ENCODE assay signal across 9 cellular contexts in the genomic region with DNA sequence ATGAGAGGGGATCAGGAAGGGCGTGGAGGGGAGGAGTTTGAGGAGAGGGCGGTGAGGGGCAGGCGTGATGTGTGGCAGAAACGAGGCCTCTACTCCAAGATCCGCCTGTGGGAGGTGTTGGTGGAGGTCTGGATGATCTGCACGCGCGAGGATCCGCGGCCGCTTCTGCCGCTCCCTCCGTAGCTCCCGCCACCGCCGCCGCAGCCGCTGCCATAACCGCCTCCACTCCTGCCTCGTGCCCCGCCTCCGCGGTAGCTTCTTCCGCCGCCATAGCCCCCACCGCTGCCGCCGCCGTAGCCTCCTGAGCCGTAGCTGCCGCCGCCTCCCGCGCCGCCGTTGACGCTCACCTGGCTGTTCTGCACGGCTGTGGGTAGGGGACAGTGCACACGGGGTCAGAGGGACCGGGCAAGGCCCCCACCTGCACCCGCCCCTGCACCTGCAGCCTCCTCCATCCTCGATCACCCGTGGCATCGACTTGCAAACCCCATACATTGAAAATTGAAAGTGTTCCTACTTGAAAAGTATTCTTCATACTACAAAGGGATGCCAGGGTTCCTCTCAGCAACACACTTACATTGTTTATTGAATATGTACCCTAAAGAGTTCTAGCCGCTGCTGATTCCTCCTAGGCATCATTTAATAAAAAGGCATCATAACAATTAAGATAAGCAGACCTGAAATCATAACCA. TPM values are rescaled to one million over a fixed set of nuclear protein-coding genes. Genes with fewer than 3 reads are reported as not detected.
DNase-seq lines count a peak whose midpoint lies in the region; ATAC-seq and TF ChIP-seq lines count a peak whose summit lies in the region.
"Had no signal": no experiment of that assay in that cellular context is flagged by ENCODE, and none has a peak within 500 bp of the region (broad histone marks: within the 10 kb centered on the region; RNA-seq: fewer than 3 reads in every experiment).

No MANE protein-coding gene starts in this region.

- H3K36me3 ChIP-seq in duodenal mucosa (ENCODE audit: control insufficient read depth in 1 of 2, insufficient read depth in 2 of 2, low read length in 2 of 2) = no peaks in the 10 kb centered on the region
- H3K36me3 ChIP-seq in thymus (ENCODE audit: control insufficient read depth, insufficient read depth) = no peaks in the 10 kb centered on the region

- H3K9me3 ChIP-seq in duodenal mucosa (ENCODE audit: control insufficient read depth in 1 of 2, low read length in 2 of 2) (no peaks in the 10 kb centered on the region), thymus (ENCODE audit: control insufficient read depth) (no peaks in the 10 kb centered on the region)

- peaks cover 13% of the 10 kb centered on the region for H3K4me1 Mint-ChIP-seq in neural crest cell

- no peak overlapping the region for H3K27ac ChIP-seq in duodenal mucosa (ENCODE audit: low read depth, low read length)
- peak overlapping the region; percentile 67 for H3K27ac ChIP-seq in thymus (ENCODE audit: low read depth)
- H3K27ac ChIP-seq: epithelial cell of prostate had no signal

- TF ChIP-seq CTCF in neural crest cell (conservative IDR thresholded peaks at IDR 0.05) = no peak

- peaks cover 82% of the 10 kb centered on the region for H3K27me3 Mint-ChIP-seq in neural crest cell (ENCODE audit: low read depth)

- H3K36me3 Mint-ChIP-seq in neural crest cell (ENCODE audit: low read depth) = no peaks in the 10 kb centered on the region

- H3K4me1 ChIP-seq in duodenal mucosa (ENCODE audit: control insufficient read depth in 1 of 2, insufficient read depth in 2 of 2, low read length in 2 of 2) = peaks cover 18 to 26% of the 10 kb centered on the region in 2 donors
- H3K4me1 ChIP-seq in thymus (ENCODE audit: control insufficient read depth, insufficient read depth, low read length) = peaks cover 6% of the 10 kb centered on the region

- ATAC-seq in activated CD4-positive, CD25-positive, alpha-beta regulatory T cell treated with anti-CD3 and anti-CD28 coated beads, Interleukin-2, amount 50 U/mL, for 24 hours = peak; percentile 58 to 64
- no peak for ATAC-seq in HG02970 (IDR thresholded peaks at IDR 0.05; ENCODE audit: low FRiP score, unreplicated experiment)

- H3K27me3 ChIP-seq in duodenal mucosa (ENCODE audit: control insufficient read depth in 1 of 2, insufficient read depth in 2 of 2, low read length in 2 of 2) (peaks cover 9 to 19% of the 10 kb centered on the region in 2 donors), thymus (ENCODE audit: control insufficient read depth, insufficient read depth) (no peaks in the 10 kb centered on the region)

- CTCF ChIA-PET in HEK293T (lab: Yijun Ruan, JAX) = interaction anchor here (0.6 to 1.6 kb wide), 3 partner anchors 23 to 319 kb away, joined by 3 to 5 read pairs (median 4); no protein-coding TSS in a partner anchor

- H3K4me3 ChIP-seq in duodenal mucosa (ENCODE audit: low read depth in 1 of 2, low read length in 2 of 2) (peak overlapping the region; percentile 48 to 50), thymus (ENCODE audit: low read length) (peak overlapping the region; percentile 50)

- DNase-seq in HEK293T (ENCODE audit: extremely low spot score) (peak; percentile 44), neural crest cell (ENCODE audit: low read depth, low spot score) (peak; percentile 10), SKM-1 (lab: John Stamatoyannopoulos, UW; ENCODE audit: unreplicated experiment) (no peak), C1 segment of cervical spinal cord (lab: John Stamatoyannopoulos, UW) (no peak)

- no peak overlapping the region for H3K9ac ChIP-seq in duodenal mucosa (ENCODE audit: low read depth in 1 of 2, low read length in 2 of 2)

- H3K9me3 Mint-ChIP-seq in neural crest cell = no peaks in the 10 kb centered on the region

- H3K4me3 Mint-ChIP-seq in neural crest cell = peak overlapping the region; percentile 78

- POLR2A ChIA-PET in HEK293T (lab: Yijun Ruan, JAX) = no interaction called here

- WGBS in thymus = 4% methylated on average over 45 of the region's 45 CpGs

- no peak overlapping the region for H3K27ac Mint-ChIP-seq in neural crest cell (ENCODE audit: unreplicated experiment)

TF ChIP-seq in HEK293T, 16 proteins besides CTCF, POLR2A, EP300 and RAD21:
- TF ChIP-seq L3MBTL2 (conservative IDR thresholded peaks at IDR 0.05) = peak; percentile 63
- TF ChIP-seq ELF4 (IDR thresholded peaks at IDR 0.05) = no peak
- no peak for TF ChIP-seq HDGF (IDR thresholded peaks at IDR 0.05; ENCODE audit: borderline replicate concordance)
- TF ChIP-seq SP1 (IDR thresholded peaks at IDR 0.05) = no peak

RNA-seq across cellular contexts. Expression of a gene that starts 11.0 kb away (rescaled TPM):
- total RNA-seq in neural crest cell = not detected in 2 replicates
- polyA plus RNA-seq in thymus = 507 TPM

RNA-seq across cellular contexts. Expression of a gene that starts 12.1 kb away (rescaled TPM):
- total RNA-seq in neural crest cell = not detected in 2 replicates
- 4.1 TPM for polyA plus RNA-seq in thymus

RNA-seq across cellular contexts. Expression of a gene that starts 39.2 kb away (rescaled TPM):
- total RNA-seq in neural crest cell = not detected in 2 replicates
- 26.4 TPM for polyA plus RNA-seq in thymus

Comparison
In these comparisons a context has a peak if more than half of its experiments do, and no peak if none do; other contexts are left out.
1. DNase-seq: peak in HEK293T (single experiment) and neural crest cell (single experiment); none in SKM-1 (single experiment) and C1 segment of cervical spinal cord (0 of 14).